ENCODE assay signal across 12 cellular contexts in the genomic region with DNA sequence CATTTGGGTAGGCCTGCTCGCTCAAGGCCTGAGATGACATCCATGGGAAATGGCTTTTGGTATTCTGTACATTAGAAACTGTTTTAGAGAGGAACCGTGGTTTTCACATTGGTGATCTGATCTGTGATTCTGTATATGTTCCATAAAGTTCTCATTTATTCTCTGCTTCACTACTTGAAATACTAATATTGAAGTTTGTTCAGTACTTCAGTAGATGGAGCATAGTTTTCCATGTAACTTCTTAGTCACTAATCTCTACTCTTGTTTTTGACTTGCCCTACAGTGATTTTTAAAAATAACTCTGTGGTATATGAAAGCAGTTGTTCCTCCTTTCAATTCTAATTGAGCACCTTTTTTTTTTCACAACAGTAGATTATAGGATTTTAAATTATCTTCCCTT.
DNase-seq lines count a peak whose midpoint lies in the region; ATAC-seq and TF ChIP-seq lines count a peak whose summit lies in the region.
"Had no signal": no experiment of that assay in that cellular context is flagged by ENCODE, and none has a peak within 500 bp of the region (broad histone marks: within the 10 kb centered on the region; RNA-seq: fewer than 3 reads in every experiment).

No MANE protein-coding gene starts in this region.

- H3K4me3 ChIP-seq in psoas muscle = no peak overlapping the region
- H3K4me3 ChIP-seq: GM23338, upper lobe of right lung had no signal

- H3K4me1 ChIP-seq in psoas muscle = peaks cover 76% of the 10 kb centered on the region

- CTCF ChIA-PET in activated CD8-positive, alpha-beta T cell treated with anti-CD3 and anti-CD28 coated beads for 36 hours (lab: Charles Lee) = no interaction called here

- H3K4me1 Mint-ChIP-seq in activated CD8-positive, alpha-beta T cell treated with anti-CD3 and anti-CD28 coated beads for 36 hours (ENCODE audit: low read depth) = peaks cover 85% of the 10 kb centered on the region

- TF ChIP-seq CTCF in GM20000 (IDR thresholded peaks at IDR 0.05; ENCODE audit: extremely low read depth, missing control alignments) = no peak
- no peak for TF ChIP-seq CTCF in activated CD8-positive, alpha-beta T cell treated with anti-CD3 and anti-CD28 coated beads for 36 hours (IDR thresholded peaks at IDR 0.05)
- no peak for TF ChIP-seq CTCF in psoas muscle (IDR thresholded peaks at IDR 0.05)

- peaks cover 4 to 20% of the 10 kb centered on the region in 2 donors for H3K36me3 ChIP-seq in psoas muscle (ENCODE audit: insufficient read depth in 1 of 2, low read depth in 1 of 2)

- peak overlapping the region; percentile 82 for H3K27ac ChIP-seq in psoas muscle
- H3K27ac ChIP-seq: 22Rv1, upper lobe of right lung had no signal

- H3K9me3 ChIP-seq in psoas muscle = no peaks in the 10 kb centered on the region
- H3K9me3 ChIP-seq: upper lobe of right lung had no signal

- H3K27me3 ChIP-seq in psoas muscle (ENCODE audit: insufficient read depth in 3 of 3, low read length in 2 of 3) = no peaks in the 10 kb centered on the region
- H3K27me3 ChIP-seq: upper lobe of right lung had no signal

- DNase-seq in NOMO-1 (lab: John Stamatoyannopoulos, UW; ENCODE audit: unreplicated experiment in 2 of 2) (peak; percentile 33 to 59), NOMO-1 treated with dmso at 0.1 percent for 144 hours (lab: John Stamatoyannopoulos, UW; ENCODE audit: unreplicated experiment) (no peak), GM20000 (ENCODE audit: low spot score) (peak; percentile 10), psoas muscle (no peak), SHP77 (lab: John Stamatoyannopoulos, UW) (no peak), hepatic stellate cell (ENCODE audit: low spot score) (no peak), middle frontal gyrus (ENCODE audit: extremely low spot score, low spot score) (no peak)
- DNase-seq in activated CD8-positive, alpha-beta T cell treated with anti-CD3 and anti-CD28 coated beads for 36 hours = no peak
- DNase-seq: NCI-H226, upper lobe of right lung had no signal

- H3K4me3 Mint-ChIP-seq in activated CD8-positive, alpha-beta T cell treated with anti-CD3 and anti-CD28 coated beads for 36 hours = no peak overlapping the region
- H3K4me3 Mint-ChIP-seq: GM23338 had no signal

- ATAC-seq in activated CD8-positive, alpha-beta T cell treated with anti-CD3 and anti-CD28 coated beads for 36 hours = peak; percentile 40
- no peak for ATAC-seq in psoas muscle
- ATAC-seq: GM23338, upper lobe of right lung had no signal

- POLR2A ChIA-PET in activated CD8-positive, alpha-beta T cell treated with anti-CD3 and anti-CD28 coated beads for 36 hours (lab: Charles Lee) = no interaction called here

- peaks cover 1% of the 10 kb centered on the region for H3K9me3 Mint-ChIP-seq in activated CD8-positive, alpha-beta T cell treated with anti-CD3 and anti-CD28 coated beads for 36 hours
- H3K9me3 Mint-ChIP-seq: GM23338 had no signal

- peaks cover 64% of the 10 kb centered on the region for H3K36me3 Mint-ChIP-seq in activated CD8-positive, alpha-beta T cell treated with anti-CD3 and anti-CD28 coated beads for 36 hours (ENCODE audit: low read depth)

- WGBS in psoas muscle, 3 donors = 88 to 97% (median 90%) methylated on average over 2 of the region's 2 CpGs

- peak overlapping the region; percentile 87 for H3K27ac Mint-ChIP-seq in activated CD8-positive, alpha-beta T cell treated with anti-CD3 and anti-CD28 coated beads for 36 hours
- H3K27ac Mint-ChIP-seq: GM23338 had no signal

- no peaks in the 10 kb centered on the region for H3K27me3 Mint-ChIP-seq in activated CD8-positive, alpha-beta T cell treated with anti-CD3 and anti-CD28 coated beads for 36 hours

- intact Hi-C loops in activated CD8-positive, alpha-beta T cell treated with anti-CD3 and anti-CD28 coated beads for 36 hours (cut with micrococcal nuclease) = no loop called here
- intact Hi-C loops in psoas muscle (cut with DNase I) = no loop called here

Comparison
In these comparisons a context has a peak if more than half of its experiments do, and no peak if none do; other contexts are left out.
1. DNase-seq: peak in NOMO-1 (2 of 2) and GM20000 (single experiment); none in NOMO-1 treated with dmso at 0.1 percent for 144 hours (single experiment), activated CD8-positive, alpha-beta T cell treated with anti-CD3 and anti-CD28 coated beads for 36 hours (single experiment), psoas muscle (0 of 2), SHP77 (0 of 2), hepatic stellate cell (single experiment) and middle frontal gyrus (single experiment).